ENCODE assay signal across 16 cellular contexts in genomic region chr1:167083871-167084270, GRCh38. TPM values are rescaled to one million over a fixed set of nuclear protein-coding genes. Genes with fewer than 3 reads are reported as not detected.
DNase-seq lines count a peak whose midpoint lies in the region; ATAC-seq and TF ChIP-seq lines count a peak whose summit lies in the region.
"Had no signal": no experiment of that assay in that cellular context is flagged by ENCODE, and none has a peak within 500 bp of the region (broad histone marks: within the 10 kb centered on the region; RNA-seq: fewer than 3 reads in every experiment).

No MANE protein-coding gene starts in this region.

- POLR2A ChIA-PET in activated CD4-positive, alpha-beta memory T cell treated with anti-CD3 and anti-CD28 coated beads, Interleukin-2, amount 10 ng/mL, durations not matched to agents 7 days and 5 days (lab: Charles Lee): interaction anchor here (1.7 kb wide), 1 partner anchor 136 kb away, joined by 3 read pairs; the partner anchor contains the start of gene POU2F1
- POLR2A ChIA-PET in OCI-LY7 (lab: Charles Lee): no interaction called here

- no peaks in the 10 kb centered on the region for H3K36me3 Mint-ChIP-seq in activated CD4-positive, alpha-beta memory T cell treated with anti-CD3 and anti-CD28 coated beads, Interleukin-2, amount 10 ng/mL, durations not matched to agents 7 days and 5 days (ENCODE audit: low read depth)

- H3K27me3 ChIP-seq in right cardiac atrium (ENCODE audit: control insufficient read depth, insufficient read depth) (no peaks in the 10 kb centered on the region), colonic mucosa (no peaks in the 10 kb centered on the region), muscle layer of duodenum (ENCODE audit: low read depth, low read length) (no peaks in the 10 kb centered on the region)

- no peaks in the 10 kb centered on the region for H3K4me1 ChIP-seq in right cardiac atrium (ENCODE audit: control insufficient read depth, insufficient read depth, low read length)
- peaks cover 10% of the 10 kb centered on the region for H3K4me1 ChIP-seq in colonic mucosa
- H3K4me1 ChIP-seq in muscle layer of duodenum (ENCODE audit: control insufficient read depth in 1 of 2, insufficient read depth in 2 of 2, low read length in 2 of 2): no peaks in the 10 kb centered on the region
- no peaks in the 10 kb centered on the region for H3K4me1 ChIP-seq in OCI-LY7 (ENCODE audit: insufficient read depth, low read length, poor library complexity, severe bottlenecking)

- H3K4me2 ChIP-seq in OCI-LY7 (ENCODE audit: low read length): no peak overlapping the region
- H3K4me2 ChIP-seq: GM23338 had no signal

- ATAC-seq in right cardiac atrium: no peak
- no peak for ATAC-seq in Right ventricle myocardium superior (ENCODE audit: poor library complexity)
- no peak for ATAC-seq in HG03442 (IDR thresholded peaks at IDR 0.05; ENCODE audit: unreplicated experiment)
- ATAC-seq: GM23338 had no signal

- no peaks in the 10 kb centered on the region for H3K79me2 ChIP-seq in OCI-LY7 (ENCODE audit: insufficient read depth, low read depth, low read length)

- H3K27ac ChIP-seq in right cardiac atrium (ENCODE audit: low read length) (peak overlapping the region; percentile 48), colonic mucosa (peak overlapping the region; percentile 93), muscle layer of duodenum (ENCODE audit: low read length) (peak overlapping the region; percentile 85), OCI-LY7 (ENCODE audit: low read depth, low read length, poor library complexity, severe bottlenecking) (no peak overlapping the region)
- H3K27ac ChIP-seq: C4-2B had no signal

- BruUV-seq in OCI-LY7 (replicated peaks; lab: Mats Ljungman, UMichigan): no TSS peak

- 43% methylated on average over 3 of the region's 3 CpGs for WGBS in right cardiac atrium

- peaks cover 7% of the 10 kb centered on the region for H3K27me3 Mint-ChIP-seq in activated CD4-positive, alpha-beta memory T cell treated with anti-CD3 and anti-CD28 coated beads, Interleukin-2, amount 10 ng/mL, durations not matched to agents 7 days and 5 days

- no peaks in the 10 kb centered on the region for H3K36me3 ChIP-seq in colonic mucosa
- no peaks in the 10 kb centered on the region for H3K36me3 ChIP-seq in muscle layer of duodenum (ENCODE audit: control insufficient read depth in 1 of 2, insufficient read depth in 2 of 2, low read length in 2 of 2)
- no peaks in the 10 kb centered on the region for H3K36me3 ChIP-seq in OCI-LY7 (ENCODE audit: insufficient read depth, low read length)
- H3K36me3 ChIP-seq: BE2C had no signal

- no peak overlapping the region for H3K27ac Mint-ChIP-seq in activated CD4-positive, alpha-beta memory T cell treated with anti-CD3 and anti-CD28 coated beads, Interleukin-2, amount 10 ng/mL, durations not matched to agents 7 days and 5 days
- H3K27ac Mint-ChIP-seq: CD4-positive, alpha-beta memory T cell; GM23338 had no signal

- no peaks in the 10 kb centered on the region for H3K4me1 Mint-ChIP-seq in activated CD4-positive, alpha-beta memory T cell treated with anti-CD3 and anti-CD28 coated beads, Interleukin-2, amount 10 ng/mL, durations not matched to agents 7 days and 5 days

- H4K20me1 ChIP-seq in OCI-LY7 (ENCODE audit: insufficient read depth, low read length): no peaks in the 10 kb centered on the region

- no peaks in the 10 kb centered on the region for H3K9me2 ChIP-seq in OCI-LY7 (ENCODE audit: insufficient read depth, low read length)

- peak overlapping the region in 1 of 2 donors; percentile 79 for H3K9ac ChIP-seq in colonic mucosa (ENCODE audit: low read depth in 2 of 2, low read length in 2 of 2)

- H3K9me3 Mint-ChIP-seq in activated CD4-positive, alpha-beta memory T cell treated with anti-CD3 and anti-CD28 coated beads, Interleukin-2, amount 10 ng/mL, durations not matched to agents 7 days and 5 days: no peaks in the 10 kb centered on the region
- H3K9me3 Mint-ChIP-seq: CD4-positive, alpha-beta memory T cell; GM23338 had no signal

- intact Hi-C loops in right cardiac atrium (cut with DNase I): no loop called here
- intact Hi-C loops in Right ventricle myocardium superior (cut with DNase I): no loop called here
- intact Hi-C loops in colonic mucosa (cut with DNase I): no loop called here
- intact Hi-C loops in OCI-LY7 (cut with micrococcal nuclease; ENCODE audit: unreplicated experiment): no loop called here

- DNase-seq in right cardiac atrium (no peak), Right ventricle myocardium superior (no peak), colonic mucosa (no peak), OCI-LY7 (ENCODE audit: low spot score) (no peak)
- DNase-seq in activated CD4-positive, alpha-beta memory T cell treated with anti-CD3 and anti-CD28 coated beads, Interleukin-2, amount 10 ng/mL, durations not matched to agents 7 days and 5 days: no peak
- DNase-seq: CD4-positive, alpha-beta memory T cell; DMS79; H7 had no signal

- H2AFZ ChIP-seq in OCI-LY7 (ENCODE audit: low read length): no peak overlapping the region
- H2AFZ ChIP-seq: GM23338 had no signal

- CTCF ChIA-PET in activated CD4-positive, alpha-beta memory T cell treated with anti-CD3 and anti-CD28 coated beads, Interleukin-2, amount 10 ng/mL, durations not matched to agents 7 days and 5 days (lab: Charles Lee): interaction anchor here (1.8 kb wide), 1 partner anchor 17 kb away, joined by 4 read pairs; no protein-coding TSS in a partner anchor
- CTCF ChIA-PET in OCI-LY7 (lab: Charles Lee; ENCODE audit: unreplicated experiment): no interaction called here

- no peak overlapping the region for H3K4me3 ChIP-seq in right cardiac atrium (ENCODE audit: low read length)
- H3K4me3 ChIP-seq in colonic mucosa: no peak overlapping the region
- H3K4me3 ChIP-seq in muscle layer of duodenum (ENCODE audit: low read depth in 1 of 2, low read length in 2 of 2): no peak overlapping the region
- no peak overlapping the region for H3K4me3 ChIP-seq in OCI-LY7 (ENCODE audit: low read depth, low read length, poor library complexity, severe bottlenecking)
- H3K4me3 ChIP-seq: A549, GM23338 had no signal

- no peaks in the 10 kb centered on the region for H3K9me3 ChIP-seq in right cardiac atrium (ENCODE audit: control insufficient read depth, low read length)
- H3K9me3 ChIP-seq in colonic mucosa: no peaks in the 10 kb centered on the region
- H3K9me3 ChIP-seq in muscle layer of duodenum (ENCODE audit: control insufficient read depth in 1 of 2, low read length in 2 of 2): no peaks in the 10 kb centered on the region
- H3K9me3 ChIP-seq in OCI-LY7 (ENCODE audit: low read length): no peaks in the 10 kb centered on the region
- H3K9me3 ChIP-seq: A549, BE2C had no signal

- no peak overlapping the region for H3K4me3 Mint-ChIP-seq in activated CD4-positive, alpha-beta memory T cell treated with anti-CD3 and anti-CD28 coated beads, Interleukin-2, amount 10 ng/mL, durations not matched to agents 7 days and 5 days
- H3K4me3 Mint-ChIP-seq: CD4-positive, alpha-beta memory T cell; GM23338 had no signal

- TF ChIP-seq CTCF in colonic mucosa (IDR thresholded peaks at IDR 0.05): no peak
- TF ChIP-seq CTCF in OCI-LY7 (conservative IDR thresholded peaks at IDR 0.05; ENCODE audit: low read length): no peak

RNA-seq across cellular contexts. Expression of gene GPA33, which starts 6.3 kb away (rescaled TPM):
- total RNA-seq in right cardiac atrium (under 1 TPM in 3 of 4 donors, not detected in 1; 0.11 to 0.31 (median 0.14) TPM), Right ventricle myocardium superior (0.19 TPM), colonic mucosa (100 to 1,000 TPM; 438 to 531 TPM), OCI-LY7 (2022) (not detected in 2 replicates)
- 0.36 TPM for polyA plus RNA-seq in right cardiac atrium
- total RNA-seq in activated CD4-positive, alpha-beta memory T cell treated with anti-CD3 and anti-CD28 coated beads, Interleukin-2, amount 10 ng/mL, durations not matched to agents 7 days and 5 days: under 1 TPM; 0.65 to 0.71 TPM
- total RNA-seq in OCI-LY7 (2014; rRNA removed; shearing (Covaris generic)): not detected in 2 replicates
- polyA plus RNA-seq: A549, AG04450 had no signal

RNA-seq across cellular contexts. Expression of gene STYXL2, which starts 10.0 kb away (rescaled TPM):
- total RNA-seq in right cardiac atrium (100 to 1,000 TPM in 3 of 4 donors, 10 to 100 TPM in 1; 94.1 to 144 (median 122) TPM), Right ventricle myocardium superior (121 TPM), colonic mucosa (under 1 TPM in 1 of 2 donors, not detected in 1; 0.10 TPM), OCI-LY7 (2022) (not detected in 2 replicates)
- polyA plus RNA-seq in right cardiac atrium: 69.5 TPM
- not detected for total RNA-seq in activated CD4-positive, alpha-beta memory T cell treated with anti-CD3 and anti-CD28 coated beads, Interleukin-2, amount 10 ng/mL, durations not matched to agents 7 days and 5 days
- total RNA-seq in OCI-LY7 (2014; rRNA removed; shearing (Covaris generic)): not detected in 2 replicates
- total RNA-seq: CD4-positive, alpha-beta memory T cell; HT-29 had no signal
- polyA plus RNA-seq: A549; AG04450; CD4-positive, alpha-beta memory T cell had no signal

Comparison
In these comparisons a context has a peak if more than half of its experiments do, and no peak if none do; other contexts are left out.
1. RNA of gene GPA33, which starts 6.3 kb away (total RNA-seq): 438 to 531 TPM in colonic mucosa; 0.65 to 0.71 TPM in activated CD4-positive, alpha-beta memory T cell treated with anti-CD3 and anti-CD28 coated beads, Interleukin-2, amount 10 ng/mL, durations not matched to agents 7 days and 5 days, 0.19 TPM in Right ventricle myocardium superior (single experiment), 0.11 to 0.31 TPM in right cardiac atrium and not detected in OCI-LY7; every median in the first group is over 100 times any median in the second.
2. RNA of gene STYXL2, which starts 10.0 kb away (total RNA-seq): 94.1 to 144 TPM in right cardiac atrium and 121 TPM in Right ventricle myocardium superior (single experiment); 0.10 TPM in colonic mucosa, not detected in activated CD4-positive, alpha-beta memory T cell treated with anti-CD3 and anti-CD28 coated beads, Interleukin-2, amount 10 ng/mL, durations not matched to agents 7 days and 5 days and not detected in OCI-LY7; every median in the first group is over 10 times any median in the second.